1 cellular context compared by ENCODE assay signal in the genomic region with DNA sequence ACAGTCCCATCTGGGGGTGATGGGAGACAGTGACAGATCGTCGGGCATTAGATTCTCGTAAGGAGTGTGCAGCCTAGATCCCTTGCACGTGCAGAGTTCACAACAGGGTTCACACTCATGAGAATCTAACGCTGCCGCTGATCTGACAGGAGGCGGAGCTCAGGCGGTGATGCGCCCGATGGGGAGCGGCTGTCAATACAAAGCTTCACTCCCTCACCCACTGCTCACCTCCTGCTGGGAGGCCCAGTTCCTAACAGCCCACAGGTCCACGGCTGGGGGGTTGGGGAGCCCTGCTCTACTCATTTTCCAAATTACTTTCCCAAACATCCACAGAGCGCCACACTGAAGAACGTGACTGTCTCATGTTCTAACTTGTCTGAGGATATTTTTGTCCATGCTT.
TF ChIP-seq lines count a peak whose summit lies in the region.

No MANE protein-coding gene starts in this region.

TF ChIP-seq in GM23338, 12 proteins besides CTCF, POLR2A, EP300 and RAD21 (continued from another document):
- TF ChIP-seq, protein P1, sequence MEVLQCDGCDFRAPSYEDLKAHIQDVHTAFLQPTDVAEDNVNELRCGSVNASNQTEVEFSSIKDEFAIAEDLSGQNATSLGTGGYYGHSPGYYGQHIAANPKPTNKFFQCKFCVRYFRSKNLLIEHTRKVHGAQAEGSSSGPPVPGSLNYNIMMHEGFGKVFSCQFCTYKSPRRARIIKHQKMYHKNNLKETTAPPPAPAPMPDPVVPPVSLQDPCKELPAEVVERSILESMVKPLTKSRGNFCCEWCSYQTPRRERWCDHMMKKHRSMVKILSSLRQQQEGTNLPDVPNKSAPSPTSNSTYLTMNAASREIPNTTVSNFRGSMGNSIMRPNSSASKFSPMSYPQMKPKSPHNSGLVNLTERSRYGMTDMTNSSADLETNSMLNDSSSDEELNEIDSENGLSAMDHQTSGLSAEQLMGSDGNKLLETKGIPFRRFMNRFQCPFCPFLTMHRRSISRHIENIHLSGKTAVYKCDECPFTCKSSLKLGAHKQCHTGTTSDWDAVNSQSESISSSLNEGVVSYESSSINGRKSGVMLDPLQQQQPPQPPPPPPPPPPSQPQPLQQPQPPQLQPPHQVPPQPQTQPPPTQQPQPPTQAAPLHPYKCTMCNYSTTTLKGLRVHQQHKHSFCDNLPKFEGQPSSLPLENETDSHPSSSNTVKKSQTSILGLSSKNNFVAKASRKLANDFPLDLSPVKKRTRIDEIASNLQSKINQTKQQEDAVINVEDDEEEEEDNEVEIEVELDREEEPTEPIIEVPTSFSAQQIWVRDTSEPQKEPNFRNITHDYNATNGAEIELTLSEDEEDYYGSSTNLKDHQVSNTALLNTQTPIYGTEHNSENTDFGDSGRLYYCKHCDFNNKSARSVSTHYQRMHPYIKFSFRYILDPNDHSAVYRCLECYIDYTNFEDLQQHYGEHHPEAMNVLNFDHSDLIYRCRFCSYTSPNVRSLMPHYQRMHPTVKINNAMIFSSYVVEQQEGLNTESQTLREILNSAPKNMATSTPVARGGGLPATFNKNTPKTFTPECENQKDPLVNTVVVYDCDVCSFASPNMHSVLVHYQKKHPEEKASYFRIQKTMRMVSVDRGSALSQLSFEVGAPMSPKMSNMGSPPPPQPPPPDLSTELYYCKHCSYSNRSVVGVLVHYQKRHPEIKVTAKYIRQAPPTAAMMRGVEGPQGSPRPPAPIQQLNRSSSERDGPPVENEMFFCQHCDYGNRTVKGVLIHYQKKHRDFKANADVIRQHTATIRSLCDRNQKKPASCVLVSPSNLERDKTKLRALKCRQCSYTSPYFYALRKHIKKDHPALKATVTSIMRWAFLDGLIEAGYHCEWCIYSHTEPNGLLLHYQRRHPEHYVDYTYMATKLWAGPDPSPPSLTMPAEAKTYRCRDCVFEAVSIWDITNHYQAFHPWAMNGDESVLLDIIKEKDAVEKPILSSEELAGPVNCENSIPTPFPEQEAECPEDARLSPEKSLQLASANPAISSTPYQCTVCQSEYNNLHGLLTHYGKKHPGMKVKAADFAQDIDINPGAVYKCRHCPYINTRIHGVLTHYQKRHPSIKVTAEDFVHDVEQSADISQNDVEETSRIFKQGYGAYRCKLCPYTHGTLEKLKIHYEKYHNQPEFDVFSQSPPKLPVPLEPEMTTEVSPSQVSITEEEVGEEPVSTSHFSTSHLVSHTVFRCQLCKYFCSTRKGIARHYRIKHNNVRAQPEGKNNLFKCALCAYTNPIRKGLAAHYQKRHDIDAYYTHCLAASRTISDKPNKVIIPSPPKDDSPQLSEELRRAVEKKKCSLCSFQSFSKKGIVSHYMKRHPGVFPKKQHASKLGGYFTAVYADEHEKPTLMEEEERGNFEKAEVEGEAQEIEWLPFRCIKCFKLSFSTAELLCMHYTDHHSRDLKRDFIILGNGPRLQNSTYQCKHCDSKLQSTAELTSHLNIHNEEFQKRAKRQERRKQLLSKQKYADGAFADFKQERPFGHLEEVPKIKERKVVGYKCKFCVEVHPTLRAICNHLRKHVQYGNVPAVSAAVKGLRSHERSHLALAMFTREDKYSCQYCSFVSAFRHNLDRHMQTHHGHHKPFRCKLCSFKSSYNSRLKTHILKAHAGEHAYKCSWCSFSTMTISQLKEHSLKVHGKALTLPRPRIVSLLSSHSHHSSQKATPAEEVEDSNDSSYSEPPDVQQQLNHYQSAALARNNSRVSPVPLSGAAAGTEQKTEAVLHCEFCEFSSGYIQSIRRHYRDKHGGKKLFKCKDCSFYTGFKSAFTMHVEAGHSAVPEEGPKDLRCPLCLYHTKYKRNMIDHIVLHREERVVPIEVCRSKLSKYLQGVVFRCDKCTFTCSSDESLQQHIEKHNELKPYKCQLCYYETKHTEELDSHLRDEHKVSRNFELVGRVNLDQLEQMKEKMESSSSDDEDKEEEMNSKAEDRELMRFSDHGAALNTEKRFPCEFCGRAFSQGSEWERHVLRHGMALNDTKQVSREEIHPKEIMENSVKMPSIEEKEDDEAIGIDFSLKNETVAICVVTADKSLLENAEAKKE (CRISPR knock-in tag; IDR thresholded peaks at IDR 0.05), result no peak
- no peak for TF ChIP-seq EZH2phosphoT487 (IDR thresholded peaks at IDR 0.05; ENCODE audit: unreplicated experiment)
- no peak for TF ChIP-seq JUNB (IDR thresholded peaks at IDR 0.05; ENCODE audit: unreplicated experiment)
- no peak for TF ChIP-seq POLR2AphosphoS5 (IDR thresholded peaks at IDR 0.05; ENCODE audit: low read depth)
- TF ChIP-seq ZNF331 (CRISPR knock-in tag; IDR thresholded peaks at IDR 0.05; ENCODE audit: low read depth), result no peak
- no peak for TF ChIP-seq STAT1 (IDR thresholded peaks at IDR 0.05; ENCODE audit: unreplicated experiment)
- no peak for TF ChIP-seq ZNF114 (CRISPR knock-in tag; IDR thresholded peaks at IDR 0.05)
- TF ChIP-seq NANOG (IDR thresholded peaks at IDR 0.05; ENCODE audit: borderline replicate concordance), result no peak
- no peak for TF ChIP-seq CREB1 (CRISPR knock-in tag; IDR thresholded peaks at IDR 0.05; ENCODE audit: low read depth)
